14 cellular contexts compared by ENCODE assay signal in the genomic region with DNA sequence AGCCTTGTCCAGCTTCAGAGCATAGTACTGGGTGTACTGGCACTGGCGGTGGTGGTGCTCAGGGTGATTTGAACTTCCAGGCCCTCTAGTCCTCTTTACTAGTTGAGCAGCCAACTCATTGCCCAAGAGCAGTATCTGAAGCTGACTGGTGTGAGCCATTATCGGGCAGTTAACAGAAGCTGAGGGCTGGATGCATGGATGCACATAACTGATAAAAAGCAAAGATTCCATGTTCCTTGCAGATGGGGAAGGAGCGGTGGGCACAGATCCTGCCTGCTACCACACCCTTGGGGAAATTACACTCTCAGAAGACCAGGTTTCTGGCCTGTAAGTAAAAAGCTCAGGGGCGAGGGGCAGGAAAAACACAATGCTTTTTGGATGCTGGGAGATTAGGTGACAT.
DNase-seq lines count a peak whose midpoint lies in the region; TF ChIP-seq lines count a peak whose summit lies in the region.
"Had no signal": no experiment of that assay in that cellular context is flagged by ENCODE, and none has a peak within 500 bp of the region (broad histone marks: within the 10 kb centered on the region; RNA-seq: fewer than 3 reads in every experiment).

No MANE protein-coding gene starts in this region.

- H2AK5ac ChIP-seq in mesendoderm (ENCODE audit: low read length), result no peak overlapping the region

- H3K4me2 ChIP-seq in BLaER1 (peak overlapping the region; percentile 32; the same call in 1 of the 2 replicates), mesendoderm (ENCODE audit: low read length) (no peak overlapping the region)
- H3K4me2 ChIP-seq: A549 had no signal

- no peak overlapping the region for H2BK15ac ChIP-seq in mesendoderm (replicated peaks; ENCODE audit: low read depth)

- H3K4me3 ChIP-seq in BE2C (ENCODE audit: low read depth, low read length), result no peak overlapping the region
- H3K4me3 ChIP-seq in BLaER1, result no peak overlapping the region
- H3K4me3 ChIP-seq in mesendoderm (ENCODE audit: low read length), result no peak overlapping the region
- H3K4me3 ChIP-seq in suprapubic skin, result no peak overlapping the region
- H3K4me3 ChIP-seq: A549, GM23248 had no signal

- no peak for TF ChIP-seq POLR2A in suprapubic skin (IDR thresholded peaks at IDR 0.05)

- no CpG with 5 or more reads among the region's 4 CpGs for WGBS in mesendoderm (ENCODE audit: extremely low coverage, insufficient coverage, low lambda C conversion rate)
- WGBS in suprapubic skin, result 89% methylated on average over 3 of the region's 4 CpGs

- no peaks in the 10 kb centered on the region; the same call in 1 of the 2 replicates for H3K27me3 ChIP-seq in BE2C
- no peaks in the 10 kb centered on the region for H3K27me3 ChIP-seq in BLaER1
- H3K27me3 ChIP-seq in mesendoderm (ENCODE audit: insufficient read depth, low read length, poor library complexity), result no peaks in the 10 kb centered on the region
- no peaks in the 10 kb centered on the region for H3K27me3 ChIP-seq in suprapubic skin

- TF ChIP-seq CTCF in BE2C (IDR thresholded peaks at IDR 0.05; ENCODE audit: low read depth, low read length) (no peak), suprapubic skin (IDR thresholded peaks at IDR 0.05) (no peak)

- H3K4me1 ChIP-seq in BE2C (peaks cover 33% of the 10 kb centered on the region), BLaER1 (peaks cover 22% of the 10 kb centered on the region; the same call in 1 of the 2 replicates), mesendoderm (ENCODE audit: control insufficient read depth, low read depth, low read length) (peaks cover 3% of the 10 kb centered on the region), suprapubic skin (no peaks in the 10 kb centered on the region)
- H3K4me1 ChIP-seq: A549 had no signal

- H2BK5ac ChIP-seq in mesendoderm (ENCODE audit: low read length), result no peak overlapping the region

- no peaks in the 10 kb centered on the region for H3K79me1 ChIP-seq in mesendoderm (ENCODE audit: low read length)

- TF ChIP-seq EP300 in suprapubic skin (IDR thresholded peaks at IDR 0.05), result no peak

- no peak overlapping the region for H2BK120ac ChIP-seq in mesendoderm (ENCODE audit: low read depth, low read length)

- DNase-seq in BE2C, result peak; percentile 65
- peak; percentile 29 for DNase-seq in OCI-M1 (lab: John Stamatoyannopoulos, UW)
- DNase-seq in mesendoderm, result peak; percentile 10
- DNase-seq in dedifferentiated amniotic fluid mesenchymal stem cell (ENCODE audit: extremely low spot score), result no peak
- no peak for DNase-seq in suprapubic skin (ENCODE audit: low spot score in 2 of 2)
- DNase-seq in T-helper 9 cell, result no peak
- DNase-seq: C1 segment of cervical spinal cord; Calu3; CD4-positive, alpha-beta T cell; DMS 273 treated with DMSO at 0.1 percent for 48 hours; GM23248; H9 had no signal

- no peaks in the 10 kb centered on the region for H3K36me3 ChIP-seq in BE2C
- H3K36me3 ChIP-seq in BLaER1, result peaks cover 38% of the 10 kb centered on the region
- no peaks in the 10 kb centered on the region for H3K36me3 ChIP-seq in mesendoderm (ENCODE audit: control insufficient read depth, insufficient read depth, low read length)
- H3K36me3 ChIP-seq in suprapubic skin, result no peaks in the 10 kb centered on the region

- H4K20me1 ChIP-seq in BLaER1, result no peaks in the 10 kb centered on the region

- H3K23ac ChIP-seq in mesendoderm (ENCODE audit: low read length), result no peak overlapping the region

- no peak overlapping the region for H3K9ac ChIP-seq in BLaER1
- no peak overlapping the region for H3K9ac ChIP-seq in mesendoderm (ENCODE audit: low read length)
- H3K9ac ChIP-seq: GM23248 had no signal

- no peak overlapping the region for H4K8ac ChIP-seq in mesendoderm (ENCODE audit: low read depth, low read length)

- H3K18ac ChIP-seq in mesendoderm (ENCODE audit: low read length), result no peak overlapping the region

- no peaks in the 10 kb centered on the region for H3K79me2 ChIP-seq in mesendoderm (ENCODE audit: control insufficient read depth, insufficient read depth, low read length)

- H3K9me3 ChIP-seq in BE2C (no peaks in the 10 kb centered on the region), BLaER1 (peaks cover 4% of the 10 kb centered on the region; the same call in 1 of the 2 replicates), suprapubic skin (no peaks in the 10 kb centered on the region)
- H3K9me3 ChIP-seq: A549 had no signal

- peak overlapping the region; percentile 39 for H3K56ac ChIP-seq in mesendoderm (ENCODE audit: low read length)

- H4K5ac ChIP-seq in mesendoderm (ENCODE audit: low read length), result no peak overlapping the region

- peak overlapping the region; percentile 20; the same call in 1 of the 2 replicates for H3K27ac ChIP-seq in BLaER1
- no peak overlapping the region for H3K27ac ChIP-seq in mesendoderm (ENCODE audit: low read depth, low read length)
- H3K27ac ChIP-seq in suprapubic skin, result no peak overlapping the region
- H3K27ac ChIP-seq: A549, GM23248 had no signal

- no peak overlapping the region for H3K4ac ChIP-seq in mesendoderm (ENCODE audit: low read depth, low read length)

Comparison
In these comparisons a context has a peak if more than half of its experiments do, and no peak if none do; other contexts are left out.
1. DNase-seq: peak in BE2C (single experiment), OCI-M1 (single experiment) and mesendoderm (single experiment); none in dedifferentiated amniotic fluid mesenchymal stem cell (single experiment), suprapubic skin (0 of 2) and T-helper 9 cell (single experiment).